ENCODE assay signal across 11 cellular contexts in genomic region chr17:21215935-21216334, GRCh38. TPM values are rescaled to one million over a fixed set of nuclear protein-coding genes. Genes with fewer than 3 reads are reported as not detected.
A peak's percentile ranks its signal among the peaks of the same experiment; 100 is the strongest.
DNase-seq lines count a peak whose midpoint lies in the region; TF ChIP-seq lines count a peak whose summit lies in the region.
"Had no signal": no experiment of that assay in that cellular context is flagged by ENCODE, and none has a peak within 500 bp of the region (broad histone marks: within the 10 kb centered on the region; RNA-seq: fewer than 3 reads in every experiment).

No MANE protein-coding gene starts in this region.

- no peaks in the 10 kb centered on the region for H3K9me3 ChIP-seq in thyroid gland
- H3K9me3 ChIP-seq: tibial artery had no signal

- H3K36me3 Mint-ChIP-seq in T-helper 2 cell treated with Interferon-gamma antibody and Interleukin-4, amounts not matched to agents 5 μg/mL and 100 μg/mL, for 36 hours (ENCODE audit: low read depth) = peaks cover 6% of the 10 kb centered on the region
- H3K36me3 Mint-ChIP-seq in endothelial cell (ENCODE audit: low read depth, unreplicated experiment) (peaks cover 14% of the 10 kb centered on the region), progenitor cell of endocrine pancreas (ENCODE audit: insufficient read depth) (no peaks in the 10 kb centered on the region)

- H3K36me3 ChIP-seq in thyroid gland = no peaks in the 10 kb centered on the region

- intact Hi-C loops in thyroid gland (cut with DNase I) = loop anchor here (10.0 kb wide), 1 partner anchor 91 kb away; the partner anchor contains the start of gene DHRS7B

- no peaks in the 10 kb centered on the region for H3K9me3 Mint-ChIP-seq in T-helper 2 cell treated with Interferon-gamma antibody and Interleukin-4, amounts not matched to agents 5 μg/mL and 100 μg/mL, for 36 hours
- H3K9me3 Mint-ChIP-seq in endothelial cell (ENCODE audit: unreplicated experiment) = no peaks in the 10 kb centered on the region
- H3K9me3 Mint-ChIP-seq in progenitor cell of endocrine pancreas (ENCODE audit: low read depth) = no peaks in the 10 kb centered on the region

- TF ChIP-seq POLR2A in thyroid gland (IDR thresholded peaks at IDR 0.05) = no peak

- peaks cover 33% of the 10 kb centered on the region for H3K4me1 Mint-ChIP-seq in T-helper 2 cell treated with Interferon-gamma antibody and Interleukin-4, amounts not matched to agents 5 μg/mL and 100 μg/mL, for 36 hours (ENCODE audit: low read depth)
- H3K4me1 Mint-ChIP-seq in endothelial cell (ENCODE audit: unreplicated experiment) = peaks cover 43% of the 10 kb centered on the region
- peaks cover 26% of the 10 kb centered on the region for H3K4me1 Mint-ChIP-seq in progenitor cell of endocrine pancreas (ENCODE audit: low read depth)

- 89 to 95% methylated on average over 6 of the region's 6 CpGs for WGBS in thyroid gland, 2 donors

- H3K4me3 Mint-ChIP-seq in T-helper 2 cell treated with Interferon-gamma antibody and Interleukin-4, amounts not matched to agents 5 μg/mL and 100 μg/mL, for 36 hours = peak overlapping the region; percentile 98
- H3K4me3 Mint-ChIP-seq in endothelial cell (ENCODE audit: unreplicated experiment) (peak overlapping the region; percentile 89), progenitor cell of endocrine pancreas (ENCODE audit: low read depth) (peak overlapping the region; percentile 79)

- no peak overlapping the region for H3K27ac Mint-ChIP-seq in T-helper 2 cell treated with Interferon-gamma antibody and Interleukin-4, amounts not matched to agents 5 μg/mL and 100 μg/mL, for 36 hours
- H3K27ac Mint-ChIP-seq in endothelial cell (ENCODE audit: unreplicated experiment) = peak overlapping the region; percentile 8
- H3K27ac Mint-ChIP-seq in progenitor cell of endocrine pancreas = peak overlapping the region; percentile 59

- no peaks in the 10 kb centered on the region for H3K27me3 Mint-ChIP-seq in T-helper 2 cell treated with Interferon-gamma antibody and Interleukin-4, amounts not matched to agents 5 μg/mL and 100 μg/mL, for 36 hours (ENCODE audit: low read depth)
- H3K27me3 Mint-ChIP-seq in endothelial cell (ENCODE audit: unreplicated experiment) = peaks cover 16% of the 10 kb centered on the region
- no peaks in the 10 kb centered on the region for H3K27me3 Mint-ChIP-seq in progenitor cell of endocrine pancreas

- no peak for DNase-seq in T-helper 2 cell treated with Interferon-gamma antibody and Interleukin-4, amounts not matched to agents 5 μg/mL and 100 μg/mL, for 36 hours (ENCODE audit: low spot score)
- DNase-seq in T-helper 2 cell = no peak
- DNase-seq in RWPE1 (ENCODE audit: low spot score) = peak; percentile 31
- no peak for DNase-seq in endothelial cell (ENCODE audit: low spot score)
- no peak for DNase-seq in progenitor cell of endocrine pancreas (ENCODE audit: low spot score, unreplicated experiment)
- DNase-seq in pons (ENCODE audit: low spot score) = no peak
- DNase-seq in NCI-H748 treated with DMSO at 0.1 percent for 48 hours (lab: John Stamatoyannopoulos, UW) = no peak
- no peak for DNase-seq in thyroid gland
- DNase-seq: activated CD4-positive, alpha-beta T cell treated with anti-CD3 and anti-CD28 coated beads, Interleukin-2, amount 50 U/mL, for 1 hour; stimulated activated CD4-positive, alpha-beta T cell treated with anti-CD3 and anti-CD28 coated beads, Interleukin-4, amount 100 ng/mL, for 24 hours; tibial artery had no signal

- H3K4me3 ChIP-seq in thyroid gland (replicated peaks in 1 of 3) = no peak overlapping the region

- CTCF ChIA-PET in RWPE1 (lab: Yijun Ruan, JAX) = no interaction called here

- POLR2A ChIA-PET in RWPE1 (lab: Yijun Ruan, JAX; ENCODE audit: low non-redundant PET) = no interaction called here

- H3K27me3 ChIP-seq in thyroid gland = no peaks in the 10 kb centered on the region
- H3K27me3 ChIP-seq: tibial artery had no signal

- H3K27ac ChIP-seq in RWPE1 (peak overlapping the region; percentile 95), thyroid gland (no peak overlapping the region)

- peaks cover 31 to 35% of the 10 kb centered on the region in 2 donors for H3K4me1 ChIP-seq in thyroid gland

- no peak for TF ChIP-seq CTCF in RWPE1 (conservative IDR thresholded peaks at IDR 0.05; ENCODE audit: low read depth)
- TF ChIP-seq CTCF in endothelial cell (IDR thresholded peaks at IDR 0.05; ENCODE audit: unreplicated experiment) = no peak
- no peak for TF ChIP-seq CTCF in progenitor cell of endocrine pancreas (IDR thresholded peaks at IDR 0.05; ENCODE audit: unreplicated experiment)
- no peak for TF ChIP-seq CTCF in thyroid gland (IDR thresholded peaks at IDR 0.05)

RNA-seq across cellular contexts. Expression of gene TMEM11, which starts 2.0 kb away (rescaled TPM):
- 36.9 TPM for total RNA-seq in endothelial cell (ENCODE audit: unreplicated experiment)
- 22.2 and 22.6 TPM in 2 replicates for total RNA-seq in progenitor cell of endocrine pancreas
- total RNA-seq in thyroid gland = 10 to 100 TPM; 20.7 to 35.7 (median 24.7) TPM

RNA-seq across cellular contexts. Expression of gene NATD1, which starts 37.3 kb away (rescaled TPM):
- 30.3 TPM for total RNA-seq in endothelial cell (ENCODE audit: unreplicated experiment)
- 13.5 TPM in 2 replicates for total RNA-seq in progenitor cell of endocrine pancreas
- 10 to 100 TPM; 18.6 to 34.1 (median 21.2) TPM for total RNA-seq in thyroid gland
